35 cellular contexts compared by ENCODE assay signal in the genomic region with DNA sequence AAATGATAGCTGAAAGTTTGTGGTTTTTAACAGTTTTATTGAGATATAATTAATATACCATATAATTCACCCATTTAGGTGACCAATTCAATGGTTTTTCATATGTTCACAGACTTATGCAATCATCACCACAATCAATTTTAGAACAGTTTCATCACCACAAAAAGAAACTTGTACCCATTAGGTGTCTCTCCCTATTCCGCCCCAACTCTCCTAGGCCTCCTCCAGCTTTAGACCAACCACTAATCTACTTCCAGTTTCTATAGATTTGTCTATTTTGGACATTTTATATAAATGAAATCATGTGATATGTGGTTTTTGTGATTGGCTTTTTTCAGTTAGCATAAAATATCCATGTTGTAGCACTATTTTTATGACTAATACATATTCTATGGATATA.
"Had no signal": no experiment of that assay in that cellular context is flagged by ENCODE, and none has a peak within 500 bp of the region (broad histone marks: within the 10 kb centered on the region; RNA-seq: fewer than 3 reads in every experiment).

No MANE protein-coding gene starts in this region.

- H3K4me3 ChIP-seq: MG63, PC-9, SJCRH30, SK-N-MC had no signal

- H3K9me3 ChIP-seq: MG63, SJCRH30 had no signal

- H3K4me2 ChIP-seq: PC-9 had no signal

- H2AFZ ChIP-seq: PC-9 had no signal

- ATAC-seq: activated CD8-positive, alpha-beta T cell treated with anti-CD3 and anti-CD28 coated beads for 36 hours; activated T-cell treated with anti-CD3 and anti-CD28 coated beads, Interleukin-2, amount 50 U/mL, for 72 hours; activated T-helper 17 cell treated with anti-CD3 and anti-CD28 coated beads, Interleukin-2, amount 50 U/mL, for 72 hours; Right ventricle myocardium inferior had no signal

- H3K27ac ChIP-seq: brain microvascular endothelial cell, PC-9, RWPE1, SJCRH30, SK-N-MC had no signal

- DNase-seq: activated CD4-positive, alpha-beta T cell treated with anti-CD3 and anti-CD28 coated beads, Interleukin-2, amount 10 ng/mL, durations not matched to agents 24 days and 14 days; activated CD4-positive, alpha-beta T cell treated with anti-CD3 and anti-CD28 coated beads, Interleukin-2, amount 50 U/mL, for 4 hours; activated CD8-positive, alpha-beta T cell treated with anti-CD3 and anti-CD28 coated beads for 36 hours; activated effector memory CD4-positive, alpha-beta T cell treated with anti-CD3 and anti-CD28 coated beads, Interleukin-2, amount 50 U/mL, for 16 hours; activated naive CD4-positive, alpha-beta T cell; activated naive CD4-positive, alpha-beta T cell treated with anti-CD3 and anti-CD28 coated beads, Interleukin-2, amount 50 U/mL, for 16 hours; activated naive CD8-positive, alpha-beta T cell treated with anti-CD3 and anti-CD28 coated beads for 36 hours; activated T-cell treated with anti-CD3 and anti-CD28 coated beads, Interleukin-2, amount 50 U/mL, for 1 hour; activated T-cell treated with anti-CD3 and anti-CD28 coated beads, Interleukin-2, amount 50 U/mL, for 72 hours; amniotic stem cell; aorta; brain microvascular endothelial cell; central memory CD4-positive, alpha-beta T cell; Kasumi-1; KBM-7; MG63; NCI-H1092 treated with DMSO at 0.1 percent for 48 hours; NCI-H1417; NCI-H146; NCI-H187; NCI-H2107; NCI-H2171; NCI-H510A; NCI-H526; NCI-H748 treated with DMSO at 0.1 percent for 48 hours; PC-9; SJCRH30; T1000 had no signal

- H3K4me1 ChIP-seq: SJCRH30 had no signal

- H3K27me3 ChIP-seq: brain microvascular endothelial cell, MG63, SJCRH30 had no signal

- FAIRE-seq: colon, RCC 7860, TTC549 had no signal
